In genomic region chr19:40507892-40508291, GRCh38 we compare ENCODE assay signal across 27 cellular contexts.
"Had no signal": no experiment of that assay in that cellular context is flagged by ENCODE, and none has a peak within 500 bp of the region (broad histone marks: within the 10 kb centered on the region; RNA-seq: fewer than 3 reads in every experiment).

No MANE protein-coding gene starts in this region.

- H3K27ac Mint-ChIP-seq: immature natural killer cell; natural killer cell; progenitor cell of endocrine pancreas; stimulated activated naive B cell treated with anti-CD40 and anti-IgM and Interleukin-4, amounts not matched to agents 10 μg/mL and 1 μg/mL and 100 μg/mL, for 72 hours; stimulated activated naive CD8-positive, alpha-beta T cell treated with anti-CD3 and anti-CD28 coated beads, Interleukin-15, Interleukin-2, amounts not matched to agents 100 ng/mL and 50 ng/mL, for 24 hours had no signal

- H3K4me1 ChIP-seq: lower lobe of right lung, parathyroid adenoma, vagina had no signal

- H2AFZ ChIP-seq: parathyroid adenoma had no signal

- H3K9me3 Mint-ChIP-seq: natural killer cell; stimulated activated naive B cell treated with anti-CD40 and anti-IgM and Interleukin-4, amounts not matched to agents 10 μg/mL and 1 μg/mL and 100 μg/mL, for 72 hours; stimulated activated naive CD8-positive, alpha-beta T cell treated with anti-CD3 and anti-CD28 coated beads, Interleukin-15, Interleukin-2, amounts not matched to agents 100 ng/mL and 50 ng/mL, for 24 hours had no signal

- H3K36me3 ChIP-seq: esophagus squamous epithelium, heart right ventricle, lower lobe of right lung, neutrophil, right lobe of liver, thyroid gland, vagina had no signal

- H3K79me2 ChIP-seq: parathyroid adenoma had no signal

- H3K4me1 Mint-ChIP-seq: immature natural killer cell, natural killer cell had no signal

- H3K27ac ChIP-seq: coronary artery, esophagus squamous epithelium, heart right ventricle, lower lobe of right lung, neutrophil, parathyroid adenoma, right lobe of liver, thyroid gland, vagina had no signal

- DNase-seq: dermis blood vessel endothelial cell; effector memory CD4-positive, alpha-beta T cell; erythroblast; esophagus squamous epithelium; foreskin melanocyte; glutamatergic neuron; heart right ventricle; hippocampal formation; immature natural killer cell; left ventricle myocardium superior; lower lobe of right lung; natural killer cell; right lobe of liver; small intestine; stimulated activated CD4-positive, alpha-beta T cell treated with anti-CD3 and anti-CD28 coated beads, Interleukin-15, amount 100 ng/mL, for 24 hours; stimulated activated CD4-positive, alpha-beta T cell treated with anti-CD3 and anti-CD28 coated beads, Interleukin-2, amount 100 ng/mL, for 48 hours; stimulated activated naive B cell treated with anti-CD40 and anti-IgM and Interleukin-4, amounts not matched to agents 10 μg/mL and 1 μg/mL and 100 μg/mL, for 72 hours; thyroid gland; trophoblast cell had no signal

- ATAC-seq: heart right ventricle; left ventricle myocardium superior; lower lobe of right lung; natural killer cell; right lobe of liver; stimulated activated naive B cell treated with anti-CD40 and anti-IgM and Interleukin-4, amounts not matched to agents 10 μg/mL and 1 μg/mL and 100 μg/mL, for 72 hours had no signal

- H3K4me3 ChIP-seq: coronary artery, esophagus squamous epithelium, heart right ventricle, lower lobe of right lung, right lobe of liver, thyroid gland, vagina had no signal

- H3K9me3 ChIP-seq: esophagus squamous epithelium, heart right ventricle, lower lobe of right lung, neutrophil, right lobe of liver, thyroid gland, vagina had no signal

- H3K36me3 Mint-ChIP-seq: natural killer cell had no signal

- FAIRE-seq: endometrium, keratinocyte, small intestine had no signal

- H3K4me3 Mint-ChIP-seq: immature natural killer cell; natural killer cell; stimulated activated naive B cell treated with anti-CD40 and anti-IgM and Interleukin-4, amounts not matched to agents 10 μg/mL and 1 μg/mL and 100 μg/mL, for 72 hours; stimulated activated naive CD8-positive, alpha-beta T cell treated with anti-CD3 and anti-CD28 coated beads, Interleukin-15, Interleukin-2, amounts not matched to agents 100 ng/mL and 50 ng/mL, for 24 hours had no signal

- H3K27me3 ChIP-seq: right lobe of liver, thyroid gland had no signal

- H3K9ac ChIP-seq: parathyroid adenoma had no signal
